In genomic region chr20:61073376-61073775, GRCh38 we compare ENCODE assay signal across 21 cellular contexts.
"Had no signal": no experiment of that assay in that cellular context is flagged by ENCODE, and none has a peak within 500 bp of the region (broad histone marks: within the 10 kb centered on the region; RNA-seq: fewer than 3 reads in every experiment).

No MANE protein-coding gene starts in this region.

- H3K4me1 ChIP-seq: gastroesophageal sphincter, heart left ventricle, neural progenitor cell, parathyroid adenoma, right lobe of liver, stomach, thyroid gland had no signal

- FAIRE-seq: kidney had no signal

- H3K9me3 ChIP-seq: gastroesophageal sphincter, heart left ventricle, right lobe of liver, thyroid gland had no signal

- H3K27ac ChIP-seq: dorsolateral prefrontal cortex, gastroesophageal sphincter, heart left ventricle, hepatocyte, neural progenitor cell, parathyroid adenoma, right lobe of liver, stomach, thyroid gland had no signal

- DNase-seq: dorsolateral prefrontal cortex; effector CD4-positive, alpha-beta T cell; foreskin fibroblast; heart left ventricle; kidney; mesenchymal stem cell; naive thymus-derived CD4-positive, alpha-beta T cell; right lobe of liver; stimulated activated CD4-positive, alpha-beta T cell treated with anti-CD3 and anti-CD28 coated beads, Interleukin-12 subunit alpha, Interleukin-12 subunit beta, amount 100 ng/mL, for 4 hours; stimulated activated CD4-positive, alpha-beta T cell treated with anti-CD3 and anti-CD28 coated beads, Interleukin-1b, Interleukin-23, amount 100 ng/mL, for 48 hours; stimulated activated CD4-positive, alpha-beta T cell treated with anti-CD3 and anti-CD28 coated beads, Interleukin-4, amount 100 ng/mL, for 1 hour; stimulated activated CD8-positive, alpha-beta memory T cell treated with anti-CD3 and anti-CD28 coated beads, Interleukin-4, amount 100 ng/mL, for 48 hours; stimulated activated naive CD4-positive, alpha-beta T cell treated with Interleukin-2 at 50 U/mL for 16 hours; stomach; thyroid gland had no signal

- H2AFZ ChIP-seq: hepatocyte, neural progenitor cell, parathyroid adenoma had no signal

- H3K4me3 ChIP-seq: dorsolateral prefrontal cortex, gastroesophageal sphincter, heart left ventricle, hepatocyte, neural progenitor cell, right lobe of liver, smooth muscle cell, stomach, thyroid gland had no signal

- ATAC-seq: gastroesophageal sphincter; heart left ventricle; left lobe of liver; naive thymus-derived CD4-positive, alpha-beta T cell; right lobe of liver had no signal

- H3K79me2 ChIP-seq: hepatocyte, parathyroid adenoma had no signal

- H3K36me3 ChIP-seq: gastroesophageal sphincter, heart left ventricle, neural progenitor cell, right lobe of liver, stomach, thyroid gland had no signal

- H3K27me3 ChIP-seq: gastroesophageal sphincter, hepatocyte, right lobe of liver, thyroid gland had no signal

- H3K4me2 ChIP-seq: hepatocyte, neural progenitor cell, smooth muscle cell had no signal

- H3K9ac ChIP-seq: neural progenitor cell, parathyroid adenoma had no signal
